8 cellular contexts compared by ENCODE assay signal in the genomic region with DNA sequence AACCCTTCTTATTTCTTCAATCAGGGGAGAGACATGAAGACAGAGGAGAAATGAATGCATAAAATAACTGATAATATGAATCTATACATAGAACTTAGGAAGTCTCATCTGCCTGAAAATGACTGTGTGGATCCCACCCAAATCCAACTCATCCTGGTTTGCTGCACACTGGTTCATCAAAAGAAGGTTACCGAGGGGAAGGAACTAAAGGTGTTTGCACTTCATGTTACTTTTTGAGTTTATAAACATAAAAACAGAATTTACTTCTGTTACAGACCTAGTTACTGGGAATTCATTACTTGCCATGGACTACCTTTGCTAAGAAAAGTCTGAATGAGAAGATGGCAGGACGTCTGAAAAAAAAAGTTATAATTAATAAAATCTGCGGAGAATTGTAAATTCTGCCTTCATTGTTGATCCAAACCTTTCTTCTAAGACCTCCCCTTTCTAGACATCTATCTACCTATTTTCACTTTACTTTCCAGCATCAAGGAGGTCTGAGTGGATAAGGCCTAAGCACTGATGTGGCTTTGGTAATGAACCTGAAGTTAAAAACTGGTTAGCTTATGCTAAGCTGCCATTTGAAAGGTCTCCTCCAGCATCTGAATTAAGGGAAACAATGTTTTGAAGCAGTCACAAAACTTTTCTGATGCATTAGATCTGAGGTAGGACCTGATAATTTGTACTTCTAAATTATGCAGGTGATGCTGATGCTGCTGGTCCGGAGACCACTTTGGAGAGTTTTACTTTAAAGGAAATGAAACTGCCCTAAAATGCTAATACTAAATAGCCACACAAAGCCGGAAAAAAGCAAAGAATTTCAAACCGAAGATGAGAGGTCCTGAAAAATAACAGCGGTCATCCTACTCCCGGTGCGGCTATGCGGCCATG.
A peak's percentile ranks its signal among the peaks of the same experiment; 100 is the strongest.
DNase-seq lines count a peak whose midpoint lies in the region; ATAC-seq and TF ChIP-seq lines count a peak whose summit lies in the region.

No MANE protein-coding gene starts in this region.

- peak overlapping the region; percentile 96 to 98 for H3K27ac Mint-ChIP-seq in natural killer cell

- no peaks in the 10 kb centered on the region for H3K9me3 Mint-ChIP-seq in natural killer cell

- ATAC-seq in GM18511 (IDR thresholded peaks at IDR 0.05; ENCODE audit: unreplicated experiment) = peak; percentile 13
- ATAC-seq in natural killer cell = no peak

- intact Hi-C loops in natural killer cell (cut with micrococcal nuclease) = loop anchor here (5.0 kb wide), 3 partner anchors 69 to 366 kb away; a partner anchor contains a TSS

- H3K27me3 Mint-ChIP-seq in natural killer cell (ENCODE audit: low read depth in 2 of 2) = no peaks in the 10 kb centered on the region

- H3K27ac ChIP-seq in HL-60 (replicated peaks) = peak overlapping the region; percentile 97
- peak overlapping the region; percentile 69 for H3K27ac ChIP-seq in caudate nucleus (ENCODE audit: low read depth, low read length)

- DNase-seq in HL-60 (ENCODE audit: low read depth in 1 of 2, low spot score in 1 of 2) = no peak
- DNase-seq in caudate nucleus (lab: John Stamatoyannopoulos, UW) = no peak
- no peak for DNase-seq in natural killer cell
- no peak for DNase-seq in NCI-H2196 (lab: John Stamatoyannopoulos, UW; ENCODE audit: unreplicated experiment)
- DNase-seq in NCI-H2107 treated with DMSO at 0.1 percent for 48 hours (lab: John Stamatoyannopoulos, UW; ENCODE audit: unreplicated experiment) = no peak
- no peak for DNase-seq in T1000 (lab: John Stamatoyannopoulos, UW)
- DNase-seq in NCI-H1105 (lab: John Stamatoyannopoulos, UW) = no peak

- no peaks in the 10 kb centered on the region for H3K27me3 ChIP-seq in HL-60 (ENCODE audit: insufficient read depth, poor library complexity, severe bottlenecking)

- H3K4me1 Mint-ChIP-seq in natural killer cell = peaks cover 47 to 54% of the 10 kb centered on the region in 2 donors

- H3K4me3 Mint-ChIP-seq in natural killer cell = peak overlapping the region; percentile 98

- no peaks in the 10 kb centered on the region for H3K36me3 Mint-ChIP-seq in natural killer cell

- TF ChIP-seq CTCF in HL-60 (IDR thresholded peaks at IDR 0.05; ENCODE audit: insufficient read depth, low read length) (no peak), natural killer cell (IDR thresholded peaks at IDR 0.05) (no peak)

- H3K4me3 ChIP-seq in HL-60 (replicated peaks; ENCODE audit: insufficient read depth, low read length) = peak overlapping the region; percentile 62
